In genomic region chr3:71107926-71108325, GRCh38 we compare ENCODE assay signal across 12 cellular contexts.
DNase-seq lines count a peak whose midpoint lies in the region; ATAC-seq, FAIRE-seq and TF ChIP-seq lines count a peak whose summit lies in the region.
"Had no signal": no experiment of that assay in that cellular context is flagged by ENCODE, and none has a peak within 500 bp of the region (broad histone marks: within the 10 kb centered on the region; RNA-seq: fewer than 3 reads in every experiment).

No MANE protein-coding gene starts in this region.

- peak overlapping the region; percentile 42 for H3K27ac ChIP-seq in CD4-positive, CD25-positive, alpha-beta regulatory T cell (ENCODE audit: insufficient read depth, low read length, poor library complexity, severe bottlenecking)
- H3K27ac ChIP-seq in PC-3 (ENCODE audit: low read length) = peak overlapping the region; percentile 92
- peak overlapping the region; percentile 71 to 84 (median 80) for H3K27ac ChIP-seq in esophagus muscularis mucosa (replicated peaks in 1 of 4)
- H3K27ac ChIP-seq in osteoblast (ENCODE audit: low read depth, low read length) = peak overlapping the region; percentile 98

- FAIRE-seq in frontal cortex (lab: Jason Lieb, UNC) = no peak
- FAIRE-seq: TTC549 had no signal

- H3K4me2 ChIP-seq in PC-3 (ENCODE audit: low read length) (peak overlapping the region; percentile 90), osteoblast (ENCODE audit: insufficient read depth, low read length) (peak overlapping the region; percentile 68)

- no peaks in the 10 kb centered on the region for H3K9me2 ChIP-seq in PC-3 (replicated peaks; ENCODE audit: low read length)

- H3F3A ChIP-seq in PC-3 (ENCODE audit: low read length, unreplicated experiment) = peaks cover 3% of the 10 kb centered on the region

- CTCF ChIA-PET in PC-3 (lab: Charles Lee) = interaction anchor here (0.6 kb wide), 1 partner anchor 81 kb away, joined by 3 read pairs; no protein-coding TSS in a partner anchor

- H3K36me3 Mint-ChIP-seq in CD4-positive, CD25-positive, alpha-beta regulatory T cell = peaks cover 62% of the 10 kb centered on the region

- peaks cover 69% of the 10 kb centered on the region for H3K36me3 ChIP-seq in CD4-positive, CD25-positive, alpha-beta regulatory T cell (ENCODE audit: control insufficient read depth, insufficient read depth, low read length)
- no peaks in the 10 kb centered on the region for H3K36me3 ChIP-seq in PC-3 (ENCODE audit: low read depth, low read length)
- peaks cover 0 to 22% (median 9%) of the 10 kb centered on the region in 4 donors for H3K36me3 ChIP-seq in esophagus muscularis mucosa
- peaks cover 17% of the 10 kb centered on the region for H3K36me3 ChIP-seq in osteoblast (ENCODE audit: insufficient read depth, low read length)

- H2AFZ ChIP-seq in PC-3 (ENCODE audit: low read length) (no peak overlapping the region), osteoblast (ENCODE audit: low read length) (no peak overlapping the region)

- H3K27ac Mint-ChIP-seq in CD4-positive, CD25-positive, alpha-beta regulatory T cell = peak overlapping the region; percentile 54 to 83 (median 74)

- H3K79me2 ChIP-seq in PC-3 (ENCODE audit: low read length) (no peaks in the 10 kb centered on the region), osteoblast (ENCODE audit: insufficient read depth, low read length) (peaks cover 69% of the 10 kb centered on the region)

- no peak for TF ChIP-seq EP300 in esophagus muscularis mucosa (IDR thresholded peaks at IDR 0.05)

- H3K27me3 ChIP-seq in CD4-positive, CD25-positive, alpha-beta regulatory T cell (ENCODE audit: control insufficient read depth, insufficient read depth, low read length) = no peaks in the 10 kb centered on the region
- H3K27me3 ChIP-seq in PC-3 (ENCODE audit: low read length) = no peaks in the 10 kb centered on the region
- no peaks in the 10 kb centered on the region for H3K27me3 ChIP-seq in esophagus muscularis mucosa
- H3K27me3 ChIP-seq in osteoblast (ENCODE audit: insufficient read depth, low read length) = no peaks in the 10 kb centered on the region

- peaks cover 0 to 1% (median 0%) of the 10 kb centered on the region in 7 donors for H3K9me3 Mint-ChIP-seq in CD4-positive, CD25-positive, alpha-beta regulatory T cell

- H3K9me3 ChIP-seq in CD4-positive, CD25-positive, alpha-beta regulatory T cell (ENCODE audit: control insufficient read depth in 2 of 2, low read length in 2 of 2) = no peaks in the 10 kb centered on the region
- H3K9me3 ChIP-seq in PC-3 (ENCODE audit: low read length) = no peaks in the 10 kb centered on the region
- H3K9me3 ChIP-seq in esophagus muscularis mucosa = no peaks in the 10 kb centered on the region
- no peaks in the 10 kb centered on the region for H3K9me3 ChIP-seq in osteoblast (ENCODE audit: low read depth, low read length)

- H3K27me3 Mint-ChIP-seq in CD4-positive, CD25-positive, alpha-beta regulatory T cell = no peaks in the 10 kb centered on the region

- DNase-seq in CD4-positive, CD25-positive, alpha-beta regulatory T cell = no peak
- DNase-seq in PC-3 (peak; percentile 56), esophagus muscularis mucosa (ENCODE audit: extremely low spot score) (no peak), osteoblast (ENCODE audit: insufficient read length, low spot score, missing footprints) (peak; percentile 34), frontal cortex (ENCODE audit: low spot score in 2 of 2) (no peak), dedifferentiated amniotic fluid mesenchymal stem cell (ENCODE audit: extremely low spot score) (no peak)
- DNase-seq in stimulated activated naive CD4-positive, alpha-beta T cell treated with Interleukin-2 at 50 U/mL for 16 hours (lab: John Stamatoyannopoulos, UW) = no peak
- DNase-seq: MV-4-11, NCI-H345 had no signal

- H3K4me1 Mint-ChIP-seq in CD4-positive, CD25-positive, alpha-beta regulatory T cell = peaks cover 35 to 97% (median 57%) of the 10 kb centered on the region in 4 donors

- no peak for ATAC-seq in CD4-positive, CD25-positive, alpha-beta regulatory T cell (ENCODE audit: low read depth in 2 of 2)
- ATAC-seq in PC-3 (peak; percentile 6; the same call in 1 of the 2 replicates), GM19395 (IDR thresholded peaks at IDR 0.05; ENCODE audit: unreplicated experiment) (no peak)
- ATAC-seq: sciatic nerve had no signal

- POLR2A ChIA-PET in PC-3 (lab: Charles Lee; ENCODE audit: unreplicated experiment) = no interaction called here

- intact Hi-C loops in PC-3 (cut with micrococcal nuclease) = loop anchor here (1.0 to 10.0 kb wide), 5 partner anchors 12 to 477 kb away; partner anchors contain the start of gene FOXP1
- intact Hi-C loops in esophagus muscularis mucosa (cut with DNase I) = no loop called here

- H3K4me3 ChIP-seq in CD4-positive, CD25-positive, alpha-beta regulatory T cell (ENCODE audit: low read depth, low read length) = no peak overlapping the region
- H3K4me3 ChIP-seq in PC-3 (ENCODE audit: low read length) (no peak overlapping the region), esophagus muscularis mucosa (peak overlapping the region; percentile 6 to 32 (median 26)), osteoblast (ENCODE audit: insufficient read depth, low read length) (peak overlapping the region; percentile 44)

- H3K4me1 ChIP-seq in CD4-positive, CD25-positive, alpha-beta regulatory T cell (ENCODE audit: control insufficient read depth, insufficient read depth, low read length, poor library complexity, severe bottlenecking) = peaks cover 22% of the 10 kb centered on the region
- H3K4me1 ChIP-seq in PC-3 (ENCODE audit: insufficient read depth, low read length) (peaks cover 68% of the 10 kb centered on the region), esophagus muscularis mucosa (peaks cover 45 to 100% (median 97%) of the 10 kb centered on the region in 4 donors), osteoblast (ENCODE audit: insufficient read depth, low read length) (peaks cover 65% of the 10 kb centered on the region)

- H4K20me1 ChIP-seq in PC-3 (ENCODE audit: low read length) (no peaks in the 10 kb centered on the region), osteoblast (ENCODE audit: insufficient read depth, low read length) (no peaks in the 10 kb centered on the region)

- BruUV-seq in PC-3 (replicated peaks; lab: Mats Ljungman, UMichigan) = no TSS peak

- TF ChIP-seq POLR2A in esophagus muscularis mucosa (IDR thresholded peaks at IDR 0.05; ENCODE audit: low read depth) = no peak

- peak overlapping the region in 2 of 4 donors; percentile 29 to 48 for H3K4me3 Mint-ChIP-seq in CD4-positive, CD25-positive, alpha-beta regulatory T cell

- H3K9ac ChIP-seq in PC-3 (ENCODE audit: low read length) = no peak overlapping the region

- WGBS in esophagus muscularis mucosa = 22% methylated on average over 3 of the region's 3 CpGs

- no peak for TF ChIP-seq CTCF in PC-3 (conservative IDR thresholded peaks at IDR 0.05; ENCODE audit: low read depth, low read length)
- TF ChIP-seq CTCF in esophagus muscularis mucosa (IDR thresholded peaks at IDR 0.05) = no peak
- TF ChIP-seq CTCF in osteoblast (IDR thresholded peaks at IDR 0.05; ENCODE audit: extremely low read depth, low read depth, low read length) = no peak

Comparison
In these comparisons a context has a peak if more than half of its experiments do, and no peak if none do; other contexts are left out.
1. DNase-seq: peak in PC-3 (single experiment) and osteoblast (single experiment); none in CD4-positive, CD25-positive, alpha-beta regulatory T cell (0 of 3), esophagus muscularis mucosa (single experiment), frontal cortex (0 of 2), stimulated activated naive CD4-positive, alpha-beta T cell treated with Interleukin-2 at 50 U/mL for 16 hours (single experiment) and dedifferentiated amniotic fluid mesenchymal stem cell (single experiment).
2. H3K27ac ChIP-seq: peak in every context shown above with its lines; median percentile 98 in osteoblast; 92 in PC-3; 80 in esophagus muscularis mucosa; 42 in CD4-positive, CD25-positive, alpha-beta regulatory T cell.
3. H3K4me3 ChIP-seq: peak in esophagus muscularis mucosa (4 of 4) and osteoblast (single experiment); none in CD4-positive, CD25-positive, alpha-beta regulatory T cell (single experiment) and PC-3 (single experiment).